8 cellular contexts compared by ENCODE assay signal in genomic region chr13:66665991-66666390, GRCh38.
DNase-seq lines count a peak whose midpoint lies in the region; ATAC-seq, FAIRE-seq and TF ChIP-seq lines count a peak whose summit lies in the region.

No MANE protein-coding gene starts in this region.

- no peaks in the 10 kb centered on the region for H3K27me3 ChIP-seq in hepatocyte

- no peak for TF ChIP-seq CTCF in A549 (IDR thresholded peaks at IDR 0.05)
- TF ChIP-seq CTCF in hepatocyte (IDR thresholded peaks at IDR 0.05; ENCODE audit: poor library complexity), result no peak

- H3K4me1 ChIP-seq in A549, result peaks cover 17% of the 10 kb centered on the region
- H3K4me1 ChIP-seq in hepatocyte (ENCODE audit: insufficient read depth), result no peaks in the 10 kb centered on the region

- H3K4me3 ChIP-seq in A549, result no peak overlapping the region
- no peak overlapping the region for H3K4me3 ChIP-seq in hepatocyte

- H3K79me2 ChIP-seq in hepatocyte, result no peaks in the 10 kb centered on the region

- 59% methylated on average over 5 of the region's 5 CpGs for WGBS in A549 (ENCODE audit: missing lambda C conversion rate)
- WGBS in hepatocyte (ENCODE audit: low lambda C conversion rate, missing lambda C conversion rate), result 49% methylated on average over 5 of the region's 5 CpGs

- POLR2A ChIA-PET in A549 (lab: Yijun Ruan, JAX), result no interaction called here

- no peak for FAIRE-seq in A549 (lab: Jason Lieb, UNC)

- no peaks in the 10 kb centered on the region for H3K36me3 ChIP-seq in hepatocyte (replicated peaks; ENCODE audit: insufficient read depth, low read depth)

- DNase-seq in A549 (ENCODE audit: low read depth in 1 of 2, low spot score in 1 of 2) (peak in 1 of 2 experiments; percentile 61), HT-29 (ENCODE audit: low spot score) (peak; percentile 42), T1000 (lab: John Stamatoyannopoulos, UW) (peak; percentile 9), hepatocyte (ENCODE audit: low spot score) (peak; percentile 67), T-helper 2 cell (no peak), GDM1 (lab: John Stamatoyannopoulos, UW) (no peak), GM19238 (ENCODE audit: insufficient read length, low spot score) (no peak)

- CTCF ChIA-PET in A549 (lab: Yijun Ruan, JAX), result no interaction called here

- no peaks in the 10 kb centered on the region for H3K9me3 ChIP-seq in A549
- H3K9me3 ChIP-seq in hepatocyte (ENCODE audit: low read depth), result no peaks in the 10 kb centered on the region

- H3K9me2 ChIP-seq in hepatocyte (replicated peaks; ENCODE audit: insufficient read depth), result no peaks in the 10 kb centered on the region

- peak; percentile 70 to 83; a peak in 5 of 6 replicates for ATAC-seq in A549
- ATAC-seq in GM18909 (IDR thresholded peaks at IDR 0.05; ENCODE audit: poor library complexity, unreplicated experiment), result no peak

- TF ChIP-seq EP300 in A549 (IDR thresholded peaks at IDR 0.05), result no peak

- no peak overlapping the region for H2AFZ ChIP-seq in hepatocyte

- H3K4me2 ChIP-seq in A549 (no peak overlapping the region), hepatocyte (no peak overlapping the region)

- H3K27ac ChIP-seq in A549 (0 out of 6 replicates have a peak overlapping the region, but pooled peaks of 1 of the 2 experiments have one; percentile 13), hepatocyte (no peak overlapping the region)

- no peaks in the 10 kb centered on the region for H4K20me1 ChIP-seq in hepatocyte (ENCODE audit: insufficient read depth, poor library complexity, severe bottlenecking)

- TF ChIP-seq POLR2A in A549 (IDR thresholded peaks at IDR 0.05; ENCODE audit: low read length), result no peak

- no peak for TF ChIP-seq RAD21 in A549 (conservative IDR thresholded peaks at IDR 0.05 in 1 of 2, IDR thresholded peaks at IDR 0.05 in 1 of 2)

TF ChIP-seq in A549, 52 proteins besides CTCF, POLR2A, EP300 and RAD21:
- TF ChIP-seq HMGXB4 (CRISPR knock-in tag; IDR thresholded peaks at IDR 0.05; ENCODE audit: borderline replicate concordance), result no peak
- TF ChIP-seq CHD4 (IDR thresholded peaks at IDR 0.05; ENCODE audit: borderline replicate concordance), result no peak
- no peak for TF ChIP-seq ELK1 (IDR thresholded peaks at IDR 0.05; ENCODE audit: low read depth, low read length)
- no peak for TF ChIP-seq BHLHE40 (IDR thresholded peaks at IDR 0.05; ENCODE audit: low read depth, low read length)
- no peak for TF ChIP-seq SMC3 (IDR thresholded peaks at IDR 0.05)
- TF ChIP-seq EHMT2 (IDR thresholded peaks at IDR 0.05; ENCODE audit: low read depth), result no peak
- TF ChIP-seq PHF8 (IDR thresholded peaks at IDR 0.05; ENCODE audit: borderline replicate concordance, low read depth), result no peak
- TF ChIP-seq, protein P1, sequence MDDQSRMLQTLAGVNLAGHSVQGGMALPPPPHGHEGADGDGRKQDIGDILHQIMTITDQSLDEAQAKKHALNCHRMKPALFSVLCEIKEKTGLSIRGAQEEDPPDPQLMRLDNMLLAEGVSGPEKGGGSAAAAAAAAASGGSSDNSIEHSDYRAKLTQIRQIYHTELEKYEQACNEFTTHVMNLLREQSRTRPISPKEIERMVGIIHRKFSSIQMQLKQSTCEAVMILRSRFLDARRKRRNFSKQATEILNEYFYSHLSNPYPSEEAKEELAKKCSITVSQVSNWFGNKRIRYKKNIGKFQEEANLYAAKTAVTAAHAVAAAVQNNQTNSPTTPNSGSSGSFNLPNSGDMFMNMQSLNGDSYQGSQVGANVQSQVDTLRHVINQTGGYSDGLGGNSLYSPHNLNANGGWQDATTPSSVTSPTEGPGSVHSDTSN (IDR thresholded peaks at IDR 0.05), result no peak
- no peak for TF ChIP-seq BCL3 (IDR thresholded peaks at IDR 0.05)
- TF ChIP-seq SREBF2 (IDR thresholded peaks at IDR 0.05), result no peak
- no peak for TF ChIP-seq REST (IDR thresholded peaks at IDR 0.05)
- no peak for TF ChIP-seq NFE2L2 (conservative IDR thresholded peaks at IDR 0.05; ENCODE audit: low read length)

Comparison
In these comparisons a context has a peak if more than half of its experiments do, and no peak if none do; other contexts are left out.
1. DNase-seq: peak in HT-29 (single experiment), T1000 (single experiment) and hepatocyte (single experiment); none in T-helper 2 cell (0 of 5), GDM1 (single experiment) and GM19238 (single experiment).